Comparison of ENCODE assay signal across 16 cellular contexts in genomic region chr2:106580241-106580640, GRCh38.
DNase-seq lines count a peak whose midpoint lies in the region; ATAC-seq and TF ChIP-seq lines count a peak whose summit lies in the region.
"Had no signal": no experiment of that assay in that cellular context is flagged by ENCODE, and none has a peak within 500 bp of the region (broad histone marks: within the 10 kb centered on the region; RNA-seq: fewer than 3 reads in every experiment).

No MANE protein-coding gene starts in this region.

- H3F3A ChIP-seq in SK-N-SH (replicated peaks; ENCODE audit: insufficient read depth) = no peaks in the 10 kb centered on the region

- no peaks in the 10 kb centered on the region for H3K9me2 ChIP-seq in SK-N-SH

- H3K4me2 ChIP-seq in SK-N-SH (no peak overlapping the region), trophoblast cell (ENCODE audit: low read length) (no peak overlapping the region)
- H3K4me2 ChIP-seq in BLaER1 treated with 17β-estradiol and CSF1 and Interleukin-3, amounts not matched to agents 10 nM and 100 nM = peak overlapping the region in 9 of 11 experiments; percentile 88 to 95 (median 92); a peak in 13 of 22 replicates

- H2AK5ac ChIP-seq in trophoblast cell (ENCODE audit: low read length) = no peak overlapping the region

- no peak for TF ChIP-seq EP300 in SK-N-SH (IDR thresholded peaks at IDR 0.05; ENCODE audit: borderline replicate concordance in 1 of 2, low read depth in 1 of 2, low read length in 1 of 2)

- H3K9ac ChIP-seq in SK-N-SH = no peak overlapping the region
- H3K9ac ChIP-seq in BLaER1 treated with 17β-estradiol and CSF1 and Interleukin-3, amounts not matched to agents 10 nM and 100 nM = no peak overlapping the region
- no peak overlapping the region for H3K9ac ChIP-seq in trophoblast cell (ENCODE audit: low read length)

- peak overlapping the region; percentile 23 for H3K27ac Mint-ChIP-seq in glutamatergic neuron (ENCODE audit: unreplicated experiment)
- H3K27ac Mint-ChIP-seq: CD4-positive, alpha-beta memory T cell; HFFc6 had no signal

- H4K20me1 ChIP-seq in SK-N-SH (ENCODE audit: insufficient read depth) = no peaks in the 10 kb centered on the region
- no peaks in the 10 kb centered on the region for H4K20me1 ChIP-seq in BLaER1 treated with 17β-estradiol and CSF1 and Interleukin-3, amounts not matched to agents 10 nM and 100 nM

- H3K4me1 ChIP-seq in SK-N-SH (ENCODE audit: control insufficient read depth in 1 of 2, insufficient read depth in 2 of 2, low read depth in 1 of 2, low read length in 1 of 2) (peaks cover 0 to 49% of the 10 kb centered on the region in 2 experiments; a peak in 2 of 4 replicates), trophoblast cell (ENCODE audit: control insufficient read depth in 1 of 2, insufficient read depth in 2 of 2, low read length in 2 of 2) (peaks cover 16 to 21% of the 10 kb centered on the region in 2 experiments)
- peaks cover 14 to 39% (median 24%) of the 10 kb centered on the region in 10 experiments for H3K4me1 ChIP-seq in BLaER1 treated with 17β-estradiol and CSF1 and Interleukin-3, amounts not matched to agents 10 nM and 100 nM

- H3K79me2 ChIP-seq in SK-N-SH (ENCODE audit: insufficient read depth) (no peaks in the 10 kb centered on the region), trophoblast cell (ENCODE audit: control insufficient read depth, insufficient read depth, low read length, poor library complexity) (no peaks in the 10 kb centered on the region)

- H3K23ac ChIP-seq in trophoblast cell (ENCODE audit: low read length) = no peak overlapping the region

- POLR2A ChIA-PET in SK-N-SH (lab: Yijun Ruan, JAX) = interaction anchor here (1.2 kb wide), 1 partner anchor 17 kb away, joined by 5 read pairs; no protein-coding TSS in a partner anchor

- ATAC-seq in SK-N-SH treated with all-trans-retinoic acid at 6 μM for 48 hours = no peak
- ATAC-seq: HepG2 had no signal

- no peaks in the 10 kb centered on the region; the same call in 1 of the 2 replicates for H3K27me3 ChIP-seq in SK-N-SH (ENCODE audit: insufficient read depth)
- H3K27me3 ChIP-seq in BLaER1 treated with 17β-estradiol and CSF1 and Interleukin-3, amounts not matched to agents 10 nM and 100 nM = peaks cover 0 to 22% (median 0%) of the 10 kb centered on the region in 11 experiments; a peak in 10 of 22 replicates
- H3K27me3 ChIP-seq in trophoblast cell (ENCODE audit: insufficient read depth, low read length) = no peaks in the 10 kb centered on the region

- H3K18ac ChIP-seq in trophoblast cell (ENCODE audit: low read length) = no peak overlapping the region

- no peak overlapping the region for H3K14ac ChIP-seq in trophoblast cell (ENCODE audit: low read length)

- H2BK12ac ChIP-seq in trophoblast cell (ENCODE audit: low read length) = no peak overlapping the region

- H3K9me3 Mint-ChIP-seq in glutamatergic neuron (ENCODE audit: unreplicated experiment) = peaks cover 11% of the 10 kb centered on the region
- H3K9me3 Mint-ChIP-seq: HFFc6 had no signal

- H4K12ac ChIP-seq in trophoblast cell (ENCODE audit: low read depth, low read length) = no peak overlapping the region

- H3K4me1 Mint-ChIP-seq in glutamatergic neuron (ENCODE audit: low read depth, unreplicated experiment) = peaks cover 42% of the 10 kb centered on the region

- no peak overlapping the region for H4K8ac ChIP-seq in trophoblast cell (ENCODE audit: low read depth, low read length)

- peak overlapping the region; percentile 29 for H2BK5ac ChIP-seq in trophoblast cell (ENCODE audit: low read depth, low read length, poor library complexity)

- DNase-seq in SK-N-SH (no peak), glutamatergic neuron (no peak), trophoblast cell (no peak), NCI-H774 (lab: John Stamatoyannopoulos, UW) (no peak), OCI-M2 (lab: John Stamatoyannopoulos, UW; ENCODE audit: unreplicated experiment) (no peak)
- DNase-seq: 8988T; AML-193; C1 segment of cervical spinal cord; CD4-positive, alpha-beta memory T cell; DND-41; GDM1; HCEC 1CT; HFFc6 had no signal

- H3K79me1 ChIP-seq in trophoblast cell (ENCODE audit: low read length) = peaks cover 14% of the 10 kb centered on the region

- H3K36me3 ChIP-seq in SK-N-SH (replicated peaks in 1 of 2; ENCODE audit: control insufficient read depth in 1 of 2, insufficient read depth in 2 of 2, low read length in 1 of 2) (no peaks in the 10 kb centered on the region), trophoblast cell (ENCODE audit: control insufficient read depth in 1 of 2, insufficient read depth in 2 of 2, low read length in 2 of 2) (no peaks in the 10 kb centered on the region)
- H3K36me3 ChIP-seq in BLaER1 treated with 17β-estradiol and CSF1 and Interleukin-3, amounts not matched to agents 10 nM and 100 nM = no peaks in the 10 kb centered on the region

- CTCF ChIA-PET in SK-N-SH (lab: Yijun Ruan, JAX) = interaction anchor here (0.7 to 9.9 kb wide), 4 partner anchors 11 to 52 kb away, joined by 3 to 294 read pairs (median 3); no protein-coding TSS in a partner anchor

- H3K36me3 Mint-ChIP-seq in glutamatergic neuron (ENCODE audit: unreplicated experiment) = no peaks in the 10 kb centered on the region

- TF ChIP-seq CTCF in SK-N-SH (IDR thresholded peaks at IDR 0.05) = no peak
- no peak for TF ChIP-seq CTCF in glutamatergic neuron (IDR thresholded peaks at IDR 0.05; ENCODE audit: partially characterized antibody, unreplicated experiment)

- H2AFZ ChIP-seq in SK-N-SH (ENCODE audit: low read depth) = no peak overlapping the region
- H2AFZ ChIP-seq in trophoblast cell (ENCODE audit: insufficient read depth, low read length, poor library complexity) = no peak overlapping the region

- no peak overlapping the region for H3K4me3 Mint-ChIP-seq in glutamatergic neuron (ENCODE audit: unreplicated experiment)
- H3K4me3 Mint-ChIP-seq: HFFc6 had no signal

- H3K9me3 ChIP-seq in SK-N-SH = no peaks in the 10 kb centered on the region
- H3K9me3 ChIP-seq in BLaER1 treated with 17β-estradiol and CSF1 and Interleukin-3, amounts not matched to agents 10 nM and 100 nM (replicated peaks in 1 of 11) = peaks cover 0 to 16% (median 9%) of the 10 kb centered on the region in 11 experiments; a peak in 15 of 22 replicates
- H3K9me3 ChIP-seq in trophoblast cell (ENCODE audit: insufficient read depth, low read depth, low read length) = no peaks in the 10 kb centered on the region

- H3K4me3 ChIP-seq in SK-N-SH (ENCODE audit: low read depth in 2 of 2, low read length in 1 of 2) (no peak overlapping the region), trophoblast cell (ENCODE audit: low read depth, low read length) (no peak overlapping the region)
- H3K4me3 ChIP-seq in BLaER1 treated with 17β-estradiol and CSF1 and Interleukin-3, amounts not matched to agents 10 nM and 100 nM = no peak overlapping the region

- TF ChIP-seq RAD21 in SK-N-SH (IDR thresholded peaks at IDR 0.05; ENCODE audit: low read length) = no peak

- no peak overlapping the region for H3K4ac ChIP-seq in trophoblast cell (ENCODE audit: low read depth, low read length)

- H4K91ac ChIP-seq in trophoblast cell (ENCODE audit: low read depth, low read length) = peak overlapping the region; percentile 57

- H3K27me3 Mint-ChIP-seq in glutamatergic neuron (ENCODE audit: unreplicated experiment) = peaks cover 4% of the 10 kb centered on the region

- peak overlapping the region in 1 of 2 experiments; percentile 97; a peak in 2 of 4 replicates for H3K27ac ChIP-seq in SK-N-SH (ENCODE audit: low read depth in 2 of 2, low read length in 1 of 2)
- H3K27ac ChIP-seq in BLaER1 treated with 17β-estradiol and CSF1 and Interleukin-3, amounts not matched to agents 10 nM and 100 nM = no peak overlapping the region
- peak overlapping the region; percentile 10 for H3K27ac ChIP-seq in trophoblast cell (ENCODE audit: low read depth, low read length)

- WGBS in SK-N-SH (ENCODE audit: low lambda C conversion rate) = 59% methylated on average over 4 of the region's 5 CpGs
- WGBS in trophoblast cell (ENCODE audit: extremely low coverage, insufficient coverage, insufficient read length) = no CpG with 5 or more reads among the region's 5 CpGs

- no peak overlapping the region for H2BK120ac ChIP-seq in trophoblast cell (ENCODE audit: insufficient read depth, low read length, poor library complexity)

TF ChIP-seq in SK-N-SH, 30 proteins besides CTCF, POLR2A, EP300 and RAD21:
- 0 out of 2 replicates have a peak, but pooled peaks have one; percentile 2 for TF ChIP-seq MXI1 (IDR thresholded peaks at IDR 0.05; ENCODE audit: low read depth, low read length)
- TF ChIP-seq TAF1 (IDR thresholded peaks at IDR 0.05; ENCODE audit: borderline replicate concordance, low read depth, low read length) = no peak

TF ChIP-seq in SK-N-SH treated with all-trans-retinoic acid at 6 μM for 48 hours, 23 proteins besides CTCF, POLR2A, EP300 and RAD21 (continues in another document):
- TF ChIP-seq ZFP30 (CRISPR knock-in tag; IDR thresholded peaks at IDR 0.05) = no peak
- TF ChIP-seq POU6F1 (CRISPR knock-in tag; IDR thresholded peaks at IDR 0.05; ENCODE audit: borderline replicate concordance, low read depth) = no peak
- no peak for TF ChIP-seq ARNTL (CRISPR knock-in tag; IDR thresholded peaks at IDR 0.05; ENCODE audit: borderline replicate concordance, low read depth)
- TF ChIP-seq ISL1 (CRISPR knock-in tag; IDR thresholded peaks at IDR 0.05) = no peak
- no peak for TF ChIP-seq TCF4 (CRISPR knock-in tag; IDR thresholded peaks at IDR 0.05; ENCODE audit: borderline replicate concordance)

Comparison
In these comparisons a context has a peak if more than half of its experiments do, and no peak if none do; other contexts are left out.
1. H3K4me2 ChIP-seq: peak in BLaER1 treated with 17β-estradiol and CSF1 and Interleukin-3, amounts not matched to agents 10 nM and 100 nM (9 of 11); none in SK-N-SH (single experiment) and trophoblast cell (single experiment).